15 cellular contexts compared by ENCODE assay signal in the genomic region with DNA sequence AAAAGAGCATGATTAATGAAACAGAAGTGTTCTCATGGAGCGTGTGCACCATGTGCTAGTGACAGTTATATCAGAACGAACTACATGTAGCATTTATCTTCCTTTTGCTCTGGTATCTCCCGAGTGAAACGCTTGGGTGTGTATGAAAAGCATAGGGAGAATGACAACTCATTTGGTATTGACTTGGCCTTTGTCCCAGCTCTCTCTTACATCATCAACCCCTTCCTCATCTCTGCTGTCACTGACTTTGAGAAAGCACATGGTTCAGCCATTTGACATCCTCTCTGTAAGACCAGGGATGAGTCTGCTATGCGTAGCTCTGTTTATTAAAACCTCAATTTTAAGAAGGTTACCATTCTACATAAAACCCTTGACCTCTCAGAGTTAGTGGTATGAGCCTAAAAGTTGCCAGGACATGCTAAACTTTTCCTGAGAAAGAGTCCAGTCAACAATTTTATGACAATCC.
A peak's percentile ranks its signal among the peaks of the same experiment; 100 is the strongest.
DNase-seq lines count a peak whose midpoint lies in the region; ATAC-seq, FAIRE-seq and TF ChIP-seq lines count a peak whose summit lies in the region.
"Had no signal": no experiment of that assay in that cellular context is flagged by ENCODE, and none has a peak within 500 bp of the region (broad histone marks: within the 10 kb centered on the region; RNA-seq: fewer than 3 reads in every experiment).

No MANE protein-coding gene starts in this region.

- no peak for TF ChIP-seq POLR2A in A549 (IDR thresholded peaks at IDR 0.05; ENCODE audit: low read length)

- DNase-seq in A549 (ENCODE audit: low read depth in 1 of 2, low spot score in 1 of 2), result peak in 1 of 2 experiments; percentile 18
- peak; percentile 12 for DNase-seq in MV-4-11 (lab: John Stamatoyannopoulos, UW)
- no peak for DNase-seq in dorsolateral prefrontal cortex
- DNase-seq in mesothelial cell of epicardium (ENCODE audit: low spot score in 2 of 2, unreplicated experiment in 2 of 2), result no peak
- DNase-seq in stimulated activated naive B cell treated with anti-CD40 and anti-IgM and Interleukin-4, amounts not matched to agents 10 μg/mL and 1 μg/mL and 100 μg/mL, for 72 hours, result no peak
- DNase-seq in stimulated activated CD4-positive, alpha-beta T cell treated with anti-CD3 and anti-CD28 coated beads, Interleukin-2, amount 100 ng/mL, for 48 hours, result no peak
- DNase-seq: cortex of kidney; H7; NCI-H1417 treated with DMSO at 0.1 percent for 48 hours; stimulated activated CD4-positive, alpha-beta T cell treated with anti-CD3 and anti-CD28 coated beads, Interleukin-4, amount 100 ng/mL, for 1 hour; T-helper 17 cell had no signal

- TF ChIP-seq EP300 in A549 (IDR thresholded peaks at IDR 0.05), result no peak

- no peak overlapping the region for H3K4me3 Mint-ChIP-seq in mesothelial cell of epicardium
- no peak overlapping the region for H3K4me3 Mint-ChIP-seq in stimulated activated naive B cell treated with anti-CD40 and anti-IgM and Interleukin-4, amounts not matched to agents 10 μg/mL and 1 μg/mL and 100 μg/mL, for 72 hours
- H3K4me3 Mint-ChIP-seq: T-helper 17 cell had no signal

- POLR2A ChIA-PET in A549 (lab: Yijun Ruan, JAX), result no interaction called here

- H3K4me1 ChIP-seq in A549, result peaks cover 31% of the 10 kb centered on the region

- no peak for FAIRE-seq in A549 (lab: Jason Lieb, UNC)

- peaks cover 44% of the 10 kb centered on the region for H3K4me1 Mint-ChIP-seq in mesothelial cell of epicardium
- H3K4me1 Mint-ChIP-seq in stimulated activated naive B cell treated with anti-CD40 and anti-IgM and Interleukin-4, amounts not matched to agents 10 μg/mL and 1 μg/mL and 100 μg/mL, for 72 hours, result peaks cover 28 to 54% of the 10 kb centered on the region in 2 donors

- H3K4me3 ChIP-seq in A549 (no peak overlapping the region), dorsolateral prefrontal cortex (no peak overlapping the region)

- H3K27me3 Mint-ChIP-seq in mesothelial cell of epicardium (ENCODE audit: low read depth), result no peaks in the 10 kb centered on the region
- no peaks in the 10 kb centered on the region for H3K27me3 Mint-ChIP-seq in stimulated activated naive B cell treated with anti-CD40 and anti-IgM and Interleukin-4, amounts not matched to agents 10 μg/mL and 1 μg/mL and 100 μg/mL, for 72 hours

- CTCF ChIA-PET in A549 (lab: Yijun Ruan, JAX), result interaction anchor here (1.0 to 1.8 kb wide), 14 partner anchors 12 to 689 kb away, joined by 3 to 6 read pairs (median 4); a partner anchor contains a TSS

- H3K9me3 Mint-ChIP-seq in mesothelial cell of epicardium, result peaks cover 15% of the 10 kb centered on the region
- H3K9me3 Mint-ChIP-seq in stimulated activated naive B cell treated with anti-CD40 and anti-IgM and Interleukin-4, amounts not matched to agents 10 μg/mL and 1 μg/mL and 100 μg/mL, for 72 hours, result peaks cover 11 to 12% of the 10 kb centered on the region in 2 donors

- no peak for TF ChIP-seq RAD21 in A549 (conservative IDR thresholded peaks at IDR 0.05 in 1 of 2, IDR thresholded peaks at IDR 0.05 in 1 of 2)

- H3K9me3 ChIP-seq in A549, result no peaks in the 10 kb centered on the region

- H3K4me2 ChIP-seq in A549, result peak overlapping the region; percentile 26; the same call in 2 of the 3 replicates
- H3K4me2 ChIP-seq: KMS-11 had no signal

- intact Hi-C loops in dorsolateral prefrontal cortex (cut with DNase I), result loop anchor here (2.0 to 10.0 kb wide), 4 partner anchors 201 to 619 kb away; a partner anchor contains a TSS

- 85% methylated on average over 5 of the region's 5 CpGs for WGBS in A549 (ENCODE audit: missing lambda C conversion rate)

- peak overlapping the region; percentile 90 for H3K27ac Mint-ChIP-seq in mesothelial cell of epicardium
- no peak overlapping the region for H3K27ac Mint-ChIP-seq in stimulated activated naive B cell treated with anti-CD40 and anti-IgM and Interleukin-4, amounts not matched to agents 10 μg/mL and 1 μg/mL and 100 μg/mL, for 72 hours
- H3K27ac Mint-ChIP-seq: T-helper 17 cell had no signal

- ATAC-seq in A549, result peak in 1 of 2 experiments; percentile 14; a peak in 1 of 6 replicates
- ATAC-seq in GM19328 (IDR thresholded peaks at IDR 0.05; ENCODE audit: unreplicated experiment), result no peak
- no peak for ATAC-seq in HG03175 (IDR thresholded peaks at IDR 0.05; ENCODE audit: unreplicated experiment)
- ATAC-seq in stimulated activated naive B cell treated with anti-CD40 and anti-IgM and Interleukin-4, amounts not matched to agents 10 μg/mL and 1 μg/mL and 100 μg/mL, for 72 hours (replicated peaks), result no peak

- H3K27me3 ChIP-seq in dorsolateral prefrontal cortex, result no peaks in the 10 kb centered on the region

- H3K36me3 Mint-ChIP-seq in mesothelial cell of epicardium, result peaks cover 13% of the 10 kb centered on the region
- peaks cover 0 to 18% of the 10 kb centered on the region in 2 donors for H3K36me3 Mint-ChIP-seq in stimulated activated naive B cell treated with anti-CD40 and anti-IgM and Interleukin-4, amounts not matched to agents 10 μg/mL and 1 μg/mL and 100 μg/mL, for 72 hours

- H3K27ac ChIP-seq in A549 (peak overlapping the region; percentile 72 to 73; a peak in 5 of 6 replicates), dorsolateral prefrontal cortex (peak overlapping the region in 53 of 59 donors; percentile 23 to 91 (median 78))
- H3K27ac ChIP-seq: KMS-11, RWPE1 had no signal

- TF ChIP-seq CTCF in A549 (IDR thresholded peaks at IDR 0.05) (no peak), dorsolateral prefrontal cortex (IDR thresholded peaks at IDR 0.05 in 54 of 56, conservative IDR thresholded peaks at IDR 0.05 in 2 of 56; ENCODE audit: low read depth in 1 of 56, partially characterized antibody in 56 of 56) (no peak), mesothelial cell of epicardium (IDR thresholded peaks at IDR 0.05; ENCODE audit: unreplicated experiment) (no peak)

TF ChIP-seq in A549, 52 proteins besides CTCF, POLR2A, EP300 and RAD21:
- TF ChIP-seq HOXB5 (CRISPR knock-in tag; IDR thresholded peaks at IDR 0.05), result no peak
- TF ChIP-seq, protein P1, sequence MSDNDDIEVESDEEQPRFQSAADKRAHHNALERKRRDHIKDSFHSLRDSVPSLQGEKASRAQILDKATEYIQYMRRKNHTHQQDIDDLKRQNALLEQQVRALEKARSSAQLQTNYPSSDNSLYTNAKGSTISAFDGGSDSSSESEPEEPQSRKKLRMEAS (IDR thresholded peaks at IDR 0.05), result peak; percentile 32; the same call in 1 of the 2 replicates
